ENCODE assay signal across 1 cellular context in the genomic region with DNA sequence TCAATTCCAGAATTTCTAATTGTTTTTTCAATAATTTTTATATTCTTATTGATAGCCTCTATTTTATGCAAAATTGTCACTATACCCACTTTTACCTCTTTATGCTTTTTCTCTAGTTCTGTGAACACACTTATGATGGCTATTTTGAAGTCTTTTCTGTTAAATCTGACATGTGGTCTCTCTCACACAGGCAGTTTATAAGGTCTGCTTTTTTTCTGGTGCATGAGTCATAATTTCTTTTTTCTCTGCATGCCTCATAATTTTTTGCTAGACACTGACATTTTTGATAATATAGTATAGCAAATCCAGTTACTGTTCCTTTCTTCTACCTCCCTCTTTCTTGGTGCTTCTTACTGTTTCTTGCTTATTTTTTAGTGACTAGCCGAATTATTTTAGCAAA.
TF ChIP-seq lines count a peak whose summit lies in the region.

No MANE protein-coding gene starts in this region.

TF ChIP-seq in K562, 482 proteins besides CTCF, POLR2A, EP300 and RAD21:
- TF ChIP-seq, protein P1, sequence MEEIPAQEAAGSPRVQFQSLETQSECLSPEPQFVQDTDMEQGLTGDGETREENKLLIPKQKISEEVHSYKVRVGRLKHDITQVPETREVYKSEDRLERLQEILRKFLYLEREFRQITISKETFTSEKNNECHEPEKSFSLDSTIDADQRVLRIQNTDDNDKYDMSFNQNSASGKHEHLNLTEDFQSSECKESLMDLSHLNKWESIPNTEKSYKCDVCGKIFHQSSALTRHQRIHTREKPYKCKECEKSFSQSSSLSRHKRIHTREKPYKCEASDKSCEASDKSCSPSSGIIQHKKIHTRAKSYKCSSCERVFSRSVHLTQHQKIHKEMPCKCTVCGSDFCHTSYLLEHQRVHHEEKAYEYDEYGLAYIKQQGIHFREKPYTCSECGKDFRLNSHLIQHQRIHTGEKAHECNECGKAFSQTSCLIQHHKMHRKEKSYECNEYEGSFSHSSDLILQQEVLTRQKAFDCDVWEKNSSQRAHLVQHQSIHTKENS (CRISPR knock-in tag; IDR thresholded peaks at IDR 0.05): no peak
- TF ChIP-seq, protein P2, sequence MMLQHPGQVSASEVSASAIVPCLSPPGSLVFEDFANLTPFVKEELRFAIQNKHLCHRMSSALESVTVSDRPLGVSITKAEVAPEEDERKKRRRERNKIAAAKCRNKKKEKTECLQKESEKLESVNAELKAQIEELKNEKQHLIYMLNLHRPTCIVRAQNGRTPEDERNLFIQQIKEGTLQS (IDR thresholded peaks at IDR 0.05): peak; percentile 46
- TF ChIP-seq, protein P2 (CRISPR knock-in tag; conservative IDR thresholded peaks at IDR 0.05): no peak
